Comparison of ENCODE assay signal across 2 cellular contexts in genomic region chr1:150550222-150551048, GRCh38.
TF ChIP-seq lines count a peak whose summit lies in the region.

No MANE protein-coding gene starts in this region.

TF ChIP-seq in GM23338, 12 proteins besides CTCF, POLR2A, EP300 and RAD21:
- TF ChIP-seq NANOG (IDR thresholded peaks at IDR 0.05; ENCODE audit: borderline replicate concordance) = no peak
- no peak for TF ChIP-seq REST (IDR thresholded peaks at IDR 0.05; ENCODE audit: unreplicated experiment)
- TF ChIP-seq ETS1 (IDR thresholded peaks at IDR 0.05) = no peak
- no peak for TF ChIP-seq JUNB (IDR thresholded peaks at IDR 0.05; ENCODE audit: unreplicated experiment)
- TF ChIP-seq POLR2AphosphoS5 (IDR thresholded peaks at IDR 0.05; ENCODE audit: low read depth) = no peak
- TF ChIP-seq CREB1 (CRISPR knock-in tag; IDR thresholded peaks at IDR 0.05; ENCODE audit: low read depth) = no peak
- no peak for TF ChIP-seq STAT1 (IDR thresholded peaks at IDR 0.05; ENCODE audit: unreplicated experiment)
- TF ChIP-seq ZNF331 (CRISPR knock-in tag; IDR thresholded peaks at IDR 0.05; ENCODE audit: low read depth) = no peak
- TF ChIP-seq ZNF114 (CRISPR knock-in tag; IDR thresholded peaks at IDR 0.05) = no peak
- no peak for TF ChIP-seq EZH2phosphoT487 (IDR thresholded peaks at IDR 0.05; ENCODE audit: unreplicated experiment)
- no peak for TF ChIP-seq ZNF462 (CRISPR knock-in tag; IDR thresholded peaks at IDR 0.05)
- no peak for TF ChIP-seq EZH2 (IDR thresholded peaks at IDR 0.05; ENCODE audit: low read depth, unreplicated experiment)

TF ChIP-seq in HepG2, 621 proteins besides CTCF, POLR2A, EP300 and RAD21:
- TF ChIP-seq MIER3 (CRISPR knock-in tag; IDR thresholded peaks at IDR 0.05; ENCODE audit: borderline replicate concordance) (no peak), RFX3 (CRISPR knock-in tag; IDR thresholded peaks at IDR 0.05) (no peak), ZNF414 (CRISPR knock-in tag; IDR thresholded peaks at IDR 0.05) (no peak), ZNF704 (CRISPR knock-in tag; IDR thresholded peaks at IDR 0.05; ENCODE audit: borderline replicate concordance) (no peak), FOXM1 (CRISPR knock-in tag; IDR thresholded peaks at IDR 0.05) (no peak), ZXDC (CRISPR knock-in tag; IDR thresholded peaks at IDR 0.05) (0 out of 2 replicates have a peak, but pooled peaks have one; percentile 32), ZFX (CRISPR knock-in tag; IDR thresholded peaks at IDR 0.05; ENCODE audit: low read depth) (peak; percentile 4; the same call in 1 of the 2 replicates), KDM2A (CRISPR knock-in tag; IDR thresholded peaks at IDR 0.05; ENCODE audit: borderline replicate concordance, low read depth) (0 out of 2 replicates have a peak, but pooled peaks have one; percentile 5), SNAPC4 (CRISPR knock-in tag; IDR thresholded peaks at IDR 0.05) (no peak), ZNF878 (CRISPR knock-in tag; IDR thresholded peaks at IDR 0.05) (no peak), SRSF4 (IDR thresholded peaks at IDR 0.05; ENCODE audit: low read depth, low read length, poor library complexity, severe bottlenecking) (no peak), HNRNPL (IDR thresholded peaks at IDR 0.05; ENCODE audit: low read depth, low read length) (no peak), PAXIP1 (CRISPR knock-in tag; conservative IDR thresholded peaks at IDR 0.05) (no peak), ZNF644 (CRISPR knock-in tag; IDR thresholded peaks at IDR 0.05; ENCODE audit: low read depth) (no peak), EEA1 (CRISPR knock-in tag; IDR thresholded peaks at IDR 0.05; ENCODE audit: borderline replicate concordance) (no peak), ZBTB26 (CRISPR knock-in tag; IDR thresholded peaks at IDR 0.05; ENCODE audit: borderline replicate concordance) (no peak), ZNF720 (CRISPR knock-in tag; IDR thresholded peaks at IDR 0.05) (no peak), MAFF (IDR thresholded peaks at IDR 0.05; ENCODE audit: low read depth, low read length) (no peak), ZNF432 (CRISPR knock-in tag; IDR thresholded peaks at IDR 0.05; ENCODE audit: borderline replicate concordance) (no peak), ZNF572 (CRISPR knock-in tag; IDR thresholded peaks at IDR 0.05) (no peak), SSRP1 (CRISPR knock-in tag; IDR thresholded peaks at IDR 0.05) (0 out of 2 replicates have a peak, but pooled peaks have one; percentile 18), CHD4 (IDR thresholded peaks at IDR 0.05; ENCODE audit: borderline replicate concordance, low read length) (no peak), HNF1A (IDR thresholded peaks at IDR 0.05; ENCODE audit: low read depth) (no peak), HNF1A (CRISPR knock-in tag; IDR thresholded peaks at IDR 0.05; ENCODE audit: borderline replicate concordance) (0 out of 2 replicates have a peak, but pooled peaks have one; percentile 8), MEIS1 (CRISPR knock-in tag; IDR thresholded peaks at IDR 0.05; ENCODE audit: borderline replicate concordance) (no peak), BCL6 (CRISPR knock-in tag; IDR thresholded peaks at IDR 0.05) (peak; percentile 76)
